8 cellular contexts compared by ENCODE assay signal in genomic region chr22:20819471-20819870, GRCh38. TPM values are rescaled to one million over a fixed set of nuclear protein-coding genes. Genes with fewer than 3 reads are reported as not detected.
"Had no signal": no experiment of that assay in that cellular context is flagged by ENCODE, and none has a peak within 500 bp of the region (broad histone marks: within the 10 kb centered on the region; RNA-seq: fewer than 3 reads in every experiment).

No MANE protein-coding gene starts in this region.

- H3K4me2 ChIP-seq: GM23338 had no signal

- H3K4me3 ChIP-seq: GM23338 had no signal

- H3K9me3 Mint-ChIP-seq: GM23338, H9 had no signal

- H3K27ac Mint-ChIP-seq: GM23338, H9 had no signal

- H3K4me3 Mint-ChIP-seq: GM23338, H9 had no signal

- H2AFZ ChIP-seq: GM23338 had no signal

- H3K4me1 Mint-ChIP-seq: GM23338, H9 had no signal

- ATAC-seq: GM23338 had no signal

- FAIRE-seq: H1, H54, HTR-8/SVneo had no signal

- DNase-seq: H9, HCEC 1CT, IMR-90 had no signal

RNA-seq across cellular contexts. Expression of gene SERPIND1, which starts 45.6 kb away (rescaled TPM):
- total RNA-seq: GM23338, H1, H9, HT-29, IMR-90 had no signal
- polyA plus RNA-seq: GM23338, H1 had no signal
